1 cellular context compared by ENCODE assay signal in genomic region chr5:31554552-31554951, GRCh38.
TF ChIP-seq lines count a peak whose summit lies in the region.

No MANE protein-coding gene starts in this region.

TF ChIP-seq in IMR-90, 13 proteins besides CTCF, POLR2A, EP300 and RAD21 (continued from another document):
- no peak for TF ChIP-seq BHLHE40 (IDR thresholded peaks at IDR 0.05; ENCODE audit: low read depth, low read length)
- TF ChIP-seq RCOR1 (IDR thresholded peaks at IDR 0.05; ENCODE audit: insufficient replicate concordance, low read length), result no peak
- no peak for TF ChIP-seq SMC3 (IDR thresholded peaks at IDR 0.05; ENCODE audit: low read depth, low read length)
TF ChIP-seq in IMR-90: peak in this region for 0.
